In genomic region chr1:79588719-79589118, GRCh38 we compare ENCODE assay signal across 17 cellular contexts.
"Had no signal": no experiment of that assay in that cellular context is flagged by ENCODE, and none has a peak within 500 bp of the region (broad histone marks: within the 10 kb centered on the region; RNA-seq: fewer than 3 reads in every experiment).

No MANE protein-coding gene starts in this region.

- H3K9me3 ChIP-seq: esophagus squamous epithelium, tibial artery had no signal

- H3K27ac ChIP-seq: epithelial cell of prostate, esophagus squamous epithelium, suprapubic skin, tibial artery had no signal

- H3K4me1 ChIP-seq: esophagus squamous epithelium, suprapubic skin, tibial artery had no signal

- H3K27me3 ChIP-seq: esophagus squamous epithelium, suprapubic skin, tibial artery had no signal

- H3K36me3 ChIP-seq: esophagus squamous epithelium, suprapubic skin, tibial artery had no signal

- H3K4me3 ChIP-seq: esophagus squamous epithelium, suprapubic skin, tibial artery had no signal

- ATAC-seq: left colon, natural killer cell, right cardiac atrium had no signal

- DNase-seq: activated CD4-positive, alpha-beta T cell treated with anti-CD3 and anti-CD28 coated beads for 4 hours; activated CD4-positive, alpha-beta T cell treated with anti-CD3 and anti-CD28 coated beads, Interleukin-2, amount 50 U/mL, for 4 hours; activated effector memory CD4-positive, alpha-beta T cell treated with Interleukin-2 at 50 U/mL for 16 hours; activated naive CD4-positive, alpha-beta T cell treated with Interleukin-2 at 50 U/mL for 16 hours; anterior cingulate cortex; esophagus squamous epithelium; immature natural killer cell; kidney; left colon; natural killer cell; posterior cingulate gyrus; right cardiac atrium; stimulated activated naive CD4-positive, alpha-beta T cell; T-helper 1 cell; tibial artery had no signal
